9 cellular contexts compared by ENCODE assay signal in genomic region chr17:82241183-82241925, GRCh38. TPM values are rescaled to one million over a fixed set of nuclear protein-coding genes. Genes with fewer than 3 reads are reported as not detected.
DNase-seq lines count a peak whose midpoint lies in the region; ATAC-seq, FAIRE-seq and TF ChIP-seq lines count a peak whose summit lies in the region.
"Had no signal": no experiment of that assay in that cellular context is flagged by ENCODE, and none has a peak within 500 bp of the region (broad histone marks: within the 10 kb centered on the region; RNA-seq: fewer than 3 reads in every experiment).

No MANE protein-coding gene starts in this region.

- H3K27me3 ChIP-seq in bronchial epithelial cell (ENCODE audit: control insufficient read depth, insufficient read depth, low read length), result no peaks in the 10 kb centered on the region
- no peaks in the 10 kb centered on the region for H3K27me3 ChIP-seq in left lung

- peak; percentile 84 for DNase-seq in GF-D8 (lab: John Stamatoyannopoulos, UW)
- DNase-seq in SK-N-MC (ENCODE audit: low read depth, low spot score), result no peak
- DNase-seq in bronchial epithelial cell (ENCODE audit: low read depth), result peak; percentile 75
- DNase-seq in left lung, result peak; percentile 90 to 93
- DNase-seq in stimulated activated naive B cell treated with anti-CD40 and anti-IgM and Interleukin-4, amounts not matched to agents 10 μg/mL and 1 μg/mL and 100 μg/mL, for 72 hours, result no peak
- no peak for DNase-seq in NCI-H748 (lab: John Stamatoyannopoulos, UW; ENCODE audit: unreplicated experiment)

- ATAC-seq in left lung, result peak; percentile 57
- ATAC-seq in stimulated activated naive B cell treated with anti-CD40 and anti-IgM and Interleukin-4, amounts not matched to agents 10 μg/mL and 1 μg/mL and 100 μg/mL, for 72 hours (replicated peaks), result peak; percentile 58 to 67
- ATAC-seq in GM18498 (IDR thresholded peaks at IDR 0.05; ENCODE audit: unreplicated experiment), result no peak
- no peak for ATAC-seq in GM18505 (IDR thresholded peaks at IDR 0.05; ENCODE audit: unreplicated experiment)

- H3K9me3 Mint-ChIP-seq in stimulated activated naive B cell treated with anti-CD40 and anti-IgM and Interleukin-4, amounts not matched to agents 10 μg/mL and 1 μg/mL and 100 μg/mL, for 72 hours, result no peaks in the 10 kb centered on the region

- intact Hi-C loops in left lung (cut with DNase I), result no loop called here

- H3K27ac ChIP-seq in SK-N-MC (peak overlapping the region; percentile 64), left lung (peak overlapping the region; percentile 76 to 80)
- H3K27ac ChIP-seq: KMS-11 had no signal

- peaks cover 40 to 54% of the 10 kb centered on the region in 2 donors for H3K36me3 Mint-ChIP-seq in stimulated activated naive B cell treated with anti-CD40 and anti-IgM and Interleukin-4, amounts not matched to agents 10 μg/mL and 1 μg/mL and 100 μg/mL, for 72 hours

- peaks cover 39% of the 10 kb centered on the region for H3K36me3 ChIP-seq in SK-N-MC (ENCODE audit: insufficient read depth, low read length)
- H3K36me3 ChIP-seq in bronchial epithelial cell (ENCODE audit: control insufficient read depth, insufficient read depth, low read length), result peaks cover 51% of the 10 kb centered on the region
- peaks cover 7 to 92% of the 10 kb centered on the region in 2 donors for H3K36me3 ChIP-seq in left lung

- no peak overlapping the region for H3K9ac ChIP-seq in SK-N-MC (ENCODE audit: insufficient read length)
- H3K9ac ChIP-seq: KMS-11 had no signal

- peak overlapping the region; percentile 82 for H3K27ac Mint-ChIP-seq in stimulated activated naive B cell treated with anti-CD40 and anti-IgM and Interleukin-4, amounts not matched to agents 10 μg/mL and 1 μg/mL and 100 μg/mL, for 72 hours

- H3K4me3 ChIP-seq in SK-N-MC, result no peak overlapping the region
- H3K4me3 ChIP-seq in bronchial epithelial cell (ENCODE audit: low read depth, low read length), result no peak overlapping the region
- no peak overlapping the region for H3K4me3 ChIP-seq in left lung

- H3K4me1 Mint-ChIP-seq in stimulated activated naive B cell treated with anti-CD40 and anti-IgM and Interleukin-4, amounts not matched to agents 10 μg/mL and 1 μg/mL and 100 μg/mL, for 72 hours, result peaks cover 52 to 66% of the 10 kb centered on the region in 2 donors

- H3K27me3 Mint-ChIP-seq in stimulated activated naive B cell treated with anti-CD40 and anti-IgM and Interleukin-4, amounts not matched to agents 10 μg/mL and 1 μg/mL and 100 μg/mL, for 72 hours, result no peaks in the 10 kb centered on the region

- H3K4me1 ChIP-seq in left lung, result peaks cover 55 to 79% of the 10 kb centered on the region in 2 donors

- TF ChIP-seq CTCF in bronchial epithelial cell (IDR thresholded peaks at IDR 0.05; ENCODE audit: insufficient read depth, low read length, severe bottlenecking) (no peak), left lung (IDR thresholded peaks at IDR 0.05) (no peak)

- peak; percentile 60 for FAIRE-seq in bronchial epithelial cell (lab: Jason Lieb, UNC)

- TF ChIP-seq POLR2A in GM18505 (IDR thresholded peaks at IDR 0.05; ENCODE audit: borderline replicate concordance, extremely low read depth, insufficient read depth, insufficient read length), result no peak

- peak overlapping the region; percentile 46 to 49 for H3K4me3 Mint-ChIP-seq in stimulated activated naive B cell treated with anti-CD40 and anti-IgM and Interleukin-4, amounts not matched to agents 10 μg/mL and 1 μg/mL and 100 μg/mL, for 72 hours

- H3K9me3 ChIP-seq in SK-N-MC (ENCODE audit: low read depth, low read length) (no peaks in the 10 kb centered on the region), left lung (no peaks in the 10 kb centered on the region)

RNA-seq across cellular contexts. Expression of gene SLC16A3, which starts 12.5 kb away (rescaled TPM):
- 162 and 205 TPM in 2 replicates for total RNA-seq in bronchial epithelial cell
- total RNA-seq in left lung, result 100 to 1,000 TPM in 1 of 2 donors, 10 to 100 TPM in 1; 71.2 to 149 TPM

RNA-seq across cellular contexts. Expression of gene CCDC57, which starts 28.7 kb away (rescaled TPM):
- total RNA-seq in bronchial epithelial cell, result 8.1 and 10.8 TPM in 2 replicates
- 10 to 100 TPM; 41.7 to 54.5 TPM for total RNA-seq in left lung

RNA-seq across cellular contexts. Expression of gene CSNK1D, which starts 32.1 kb away (rescaled TPM):
- total RNA-seq in bronchial epithelial cell (64.9 and 72.4 TPM in 2 replicates), left lung (100 to 1,000 TPM; 122 to 160 TPM)

Comparison
In these comparisons a context has a peak if more than half of its experiments do, and no peak if none do; other contexts are left out.
1. DNase-seq: peak in GF-D8 (single experiment), bronchial epithelial cell (single experiment) and left lung (2 of 2); none in SK-N-MC (single experiment), stimulated activated naive B cell treated with anti-CD40 and anti-IgM and Interleukin-4, amounts not matched to agents 10 μg/mL and 1 μg/mL and 100 μg/mL, for 72 hours (single experiment) and NCI-H748 (single experiment).
2. ATAC-seq: peak in left lung (single experiment) and stimulated activated naive B cell treated with anti-CD40 and anti-IgM and Interleukin-4, amounts not matched to agents 10 μg/mL and 1 μg/mL and 100 μg/mL, for 72 hours (2 of 2); none in GM18498 (single experiment) and GM18505 (single experiment).